ENCODE assay signal across 15 cellular contexts in the genomic region with DNA sequence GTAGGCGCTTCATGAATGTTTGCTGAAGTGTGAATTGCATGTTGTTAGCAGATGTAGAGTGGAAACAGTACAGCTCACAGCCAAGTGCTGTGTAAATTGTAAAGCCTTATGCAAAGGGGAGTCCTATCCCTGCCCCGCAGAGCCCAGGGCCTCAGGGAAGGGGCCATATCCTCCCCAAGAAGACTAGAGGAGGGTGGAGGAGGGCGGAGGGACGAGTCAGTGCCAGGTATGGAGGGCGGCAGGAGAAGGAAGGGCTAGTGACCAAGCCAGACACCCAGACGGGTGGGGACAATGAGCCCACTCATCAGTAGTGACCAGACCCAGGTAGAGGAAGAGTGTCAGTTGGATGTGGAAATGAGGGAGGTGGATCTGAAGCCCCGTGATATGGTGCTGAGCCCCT. TPM values are rescaled to one million over a fixed set of nuclear protein-coding genes. Genes with fewer than 3 reads are reported as not detected.
DNase-seq lines count a peak whose midpoint lies in the region; ATAC-seq and TF ChIP-seq lines count a peak whose summit lies in the region.
"Had no signal": no experiment of that assay in that cellular context is flagged by ENCODE, and none has a peak within 500 bp of the region (broad histone marks: within the 10 kb centered on the region; RNA-seq: fewer than 3 reads in every experiment).

No MANE protein-coding gene starts in this region.

- intact Hi-C loops in left lung (cut with DNase I) = no loop called here

- peaks cover 22 to 24% of the 10 kb centered on the region in 2 experiments for H3K4me1 Mint-ChIP-seq in H9
- H3K4me1 Mint-ChIP-seq in stimulated activated memory B cell treated with anti-CD40 and anti-IgM and Interleukin-4, amounts not matched to agents 10 μg/mL and 1 μg/mL and 100 μg/mL, for 72 hours = peaks cover 62% of the 10 kb centered on the region

- no peaks in the 10 kb centered on the region for H3K27me3 Mint-ChIP-seq in H9 (ENCODE audit: low read depth)
- no peaks in the 10 kb centered on the region for H3K27me3 Mint-ChIP-seq in stimulated activated memory B cell treated with anti-CD40 and anti-IgM and Interleukin-4, amounts not matched to agents 10 μg/mL and 1 μg/mL and 100 μg/mL, for 72 hours

- no peak overlapping the region for H3K4me3 Mint-ChIP-seq in H9
- H3K4me3 Mint-ChIP-seq in stimulated activated memory B cell treated with anti-CD40 and anti-IgM and Interleukin-4, amounts not matched to agents 10 μg/mL and 1 μg/mL and 100 μg/mL, for 72 hours = peak overlapping the region; percentile 56
- H3K4me3 Mint-ChIP-seq: activated T-cell treated with anti-CD3 and anti-CD28 coated beads, Interleukin-2, amount 50 U/mL, for 4 hours had no signal

- H3K79me1 ChIP-seq in H9 (ENCODE audit: insufficient read depth, low read depth, low read length, poor library complexity, severe bottlenecking) (no peaks in the 10 kb centered on the region), mesendoderm (ENCODE audit: low read length) (peaks cover 49% of the 10 kb centered on the region)

- H2BK15ac ChIP-seq in H9 (ENCODE audit: low read depth, low read length) = no peak overlapping the region
- H2BK15ac ChIP-seq in mesendoderm (replicated peaks; ENCODE audit: low read depth) = no peak overlapping the region

- no peaks in the 10 kb centered on the region for H3K23me2 ChIP-seq in H9 (ENCODE audit: insufficient read length, low read depth, low read length, poor library complexity, severe bottlenecking)

- no peak overlapping the region for H3K4me3 ChIP-seq in left lung
- H3K4me3 ChIP-seq in mesendoderm (ENCODE audit: low read length) = no peak overlapping the region
- H3K4me3 ChIP-seq: dorsolateral prefrontal cortex had no signal

- no peak overlapping the region for H3K14ac ChIP-seq in H9 (ENCODE audit: insufficient read depth, low read length)

- no peak overlapping the region for H3K56ac ChIP-seq in H9 (ENCODE audit: insufficient read length, low read depth, low read length)
- no peak overlapping the region for H3K56ac ChIP-seq in mesendoderm (ENCODE audit: low read length)

- WGBS in H9 (ENCODE audit: extremely low coverage, insufficient read length, low lambda C conversion rate) = no CpG with 5 or more reads among the region's 7 CpGs
- WGBS in mesendoderm (ENCODE audit: extremely low coverage, insufficient coverage, low lambda C conversion rate) = no CpG with 5 or more reads among the region's 7 CpGs

- H2AFZ ChIP-seq in H9 (ENCODE audit: low read length) = no peak overlapping the region

- H3K79me2 ChIP-seq in H9 (ENCODE audit: insufficient read depth, low read length) = no peaks in the 10 kb centered on the region; the same call in 1 of the 2 replicates
- H3K79me2 ChIP-seq in mesendoderm (ENCODE audit: control insufficient read depth, insufficient read depth, low read length) = peaks cover 12% of the 10 kb centered on the region

- H3K4me1 ChIP-seq in H9 (ENCODE audit: insufficient read depth, low read length) = no peaks in the 10 kb centered on the region
- H3K4me1 ChIP-seq in left lung = peaks cover 21 to 80% of the 10 kb centered on the region in 2 donors
- H3K4me1 ChIP-seq in mesendoderm (ENCODE audit: control insufficient read depth, low read depth, low read length) = peaks cover 2% of the 10 kb centered on the region

- H2AK5ac ChIP-seq in H9 (ENCODE audit: insufficient read length, low read length) (no peak overlapping the region), mesendoderm (ENCODE audit: low read length) (no peak overlapping the region)

- no peak overlapping the region for H3K4me2 ChIP-seq in H9 (ENCODE audit: insufficient read depth, insufficient read length, low read length)
- H3K4me2 ChIP-seq in mesendoderm (ENCODE audit: low read length) = no peak overlapping the region

- H3K9me3 ChIP-seq in H9 (ENCODE audit: control insufficient read depth, low read depth, low read length) (no peaks in the 10 kb centered on the region), left lung (no peaks in the 10 kb centered on the region)

- H2BK12ac ChIP-seq in H9 (ENCODE audit: insufficient read length, low read depth, low read length) = no peak overlapping the region

- no peaks in the 10 kb centered on the region for H4K20me1 ChIP-seq in H9 (ENCODE audit: control insufficient read depth, insufficient read depth, insufficient read length)

- no peak overlapping the region for H2BK20ac ChIP-seq in H9 (ENCODE audit: low read depth, low read length, poor library complexity, severe bottlenecking)

- H3K27me3 ChIP-seq in H9 (ENCODE audit: insufficient read depth, low read length) (no peaks in the 10 kb centered on the region), left lung (no peaks in the 10 kb centered on the region), mesendoderm (ENCODE audit: insufficient read depth, low read length, poor library complexity) (no peaks in the 10 kb centered on the region)
- H3K27me3 ChIP-seq: dorsolateral prefrontal cortex had no signal

- H3K9ac ChIP-seq in H9 (ENCODE audit: extremely low read depth, insufficient read length, low read length) (no peak overlapping the region), mesendoderm (ENCODE audit: low read length) (no peak overlapping the region)

- H4K5ac ChIP-seq in H9 (ENCODE audit: insufficient read length, low read depth, low read length) (no peak overlapping the region), mesendoderm (ENCODE audit: low read length) (no peak overlapping the region)

- no peak for TF ChIP-seq CTCF in H9 (conservative IDR thresholded peaks at IDR 0.05)
- TF ChIP-seq CTCF in VCaP (conservative IDR thresholded peaks at IDR 0.05) = no peak
- TF ChIP-seq CTCF in left lung (IDR thresholded peaks at IDR 0.05) = no peak

- H3K18ac ChIP-seq in H9 (ENCODE audit: insufficient read length, low read depth, low read length) (peak overlapping the region; percentile 16), mesendoderm (ENCODE audit: low read length) (no peak overlapping the region)

- peaks cover 0 to 5% of the 10 kb centered on the region in 2 donors for H3K36me3 ChIP-seq in left lung
- no peaks in the 10 kb centered on the region for H3K36me3 ChIP-seq in mesendoderm (ENCODE audit: control insufficient read depth, insufficient read depth, low read length)

- H3K23ac ChIP-seq in H9 (ENCODE audit: insufficient read length, low read depth, low read length) (no peak overlapping the region), mesendoderm (ENCODE audit: low read length) (no peak overlapping the region)

- H2BK5ac ChIP-seq in H9 (ENCODE audit: insufficient read length, low read length) (no peak overlapping the region), mesendoderm (ENCODE audit: low read length) (no peak overlapping the region)

- peak overlapping the region in 1 of 3 experiments; percentile 75; a peak in 2 of 7 replicates for H3K27ac Mint-ChIP-seq in H9
- H3K27ac Mint-ChIP-seq in stimulated activated memory B cell treated with anti-CD40 and anti-IgM and Interleukin-4, amounts not matched to agents 10 μg/mL and 1 μg/mL and 100 μg/mL, for 72 hours = peak overlapping the region; percentile 99

- ATAC-seq in left lung = peak; percentile 24
- ATAC-seq in stimulated activated memory B cell treated with anti-CD40 and anti-IgM and Interleukin-4, amounts not matched to agents 10 μg/mL and 1 μg/mL and 100 μg/mL, for 72 hours = no peak
- ATAC-seq: activated T-cell treated with anti-CD3 and anti-CD28 coated beads, Interleukin-2, amount 50 U/mL, for 4 hours had no signal

- H4K8ac ChIP-seq in H9 (replicated peaks; ENCODE audit: insufficient read length, low read depth, low read length) (no peak overlapping the region), mesendoderm (ENCODE audit: low read depth, low read length) (no peak overlapping the region)

- no peak overlapping the region for H3K27ac ChIP-seq in H9 (ENCODE audit: insufficient read length, low read depth, low read length)
- peak overlapping the region; percentile 96 for H3K27ac ChIP-seq in VCaP
- H3K27ac ChIP-seq in left lung = peak overlapping the region; percentile 57 to 80
- H3K27ac ChIP-seq in mesendoderm (ENCODE audit: low read depth, low read length) = no peak overlapping the region

- no peak overlapping the region for H4K91ac ChIP-seq in H9 (ENCODE audit: insufficient read length, low read depth, low read length)

- H3K9me3 Mint-ChIP-seq in H9 = no peaks in the 10 kb centered on the region
- no peaks in the 10 kb centered on the region for H3K9me3 Mint-ChIP-seq in stimulated activated memory B cell treated with anti-CD40 and anti-IgM and Interleukin-4, amounts not matched to agents 10 μg/mL and 1 μg/mL and 100 μg/mL, for 72 hours
- H3K9me3 Mint-ChIP-seq: activated T-cell treated with anti-CD3 and anti-CD28 coated beads, Interleukin-2, amount 50 U/mL, for 4 hours had no signal

- DNase-seq in H9 (no peak), left lung (no peak), NAMALWA (ENCODE audit: low spot score) (no peak), mesendoderm (no peak), Ammon's horn (ENCODE audit: low spot score) (no peak)
- DNase-seq: activated CD4-positive, alpha-beta T cell treated with anti-CD3 and anti-CD28 coated beads for 1 hour; activated T-cell treated with anti-CD3 and anti-CD28 coated beads, Interleukin-2, amount 50 U/mL, for 4 hours; amygdala; dorsolateral prefrontal cortex; foreskin melanocyte; NCI-H2171; stimulated activated CD4-positive, alpha-beta T cell treated with anti-CD3 and anti-CD28 coated beads, Interleukin-4, amount 100 ng/mL, for 24 hours; stimulated activated naive CD4-positive, alpha-beta T cell treated with Interleukin-2 at 50 U/mL for 16 hours had no signal

- H3T11ph ChIP-seq in H9 (ENCODE audit: low read length) = no peak overlapping the region

- H2BK120ac ChIP-seq in H9 (ENCODE audit: low read depth, low read length, poor library complexity, severe bottlenecking) (no peak overlapping the region), mesendoderm (ENCODE audit: low read depth, low read length) (no peak overlapping the region)

- no peak overlapping the region for H3K4ac ChIP-seq in H9 (ENCODE audit: low read depth, low read length)
- H3K4ac ChIP-seq in mesendoderm (ENCODE audit: low read depth, low read length) = no peak overlapping the region

- no peaks in the 10 kb centered on the region; a peak in 1 of 7 replicates for H3K36me3 Mint-ChIP-seq in H9 (ENCODE audit: insufficient read depth in 1 of 3, low read depth in 3 of 3)
- peaks cover 15% of the 10 kb centered on the region for H3K36me3 Mint-ChIP-seq in stimulated activated memory B cell treated with anti-CD40 and anti-IgM and Interleukin-4, amounts not matched to agents 10 μg/mL and 1 μg/mL and 100 μg/mL, for 72 hours

RNA-seq across cellular contexts. Expression of a gene that starts 45.2 kb away (rescaled TPM):
- total RNA-seq in H9 (2021) (40.7 and 42.8 TPM in 2 replicates), left lung (10 to 100 TPM; 46.2 to 53.7 TPM)
- 51.0 TPM for polyA plus RNA-seq in mesendoderm (2013, experiment 1 of 2)
- polyA plus RNA-seq in mesendoderm (2013, experiment 2 of 2) = 54.6 TPM

RNA-seq across cellular contexts. Expression of a gene that starts 56.0 kb away (rescaled TPM):
- total RNA-seq in H9 (2021) (57.7 and 62.5 TPM in 2 replicates), left lung (10 to 100 TPM; 92.7 to 95.3 TPM)
- 18.1 TPM for polyA plus RNA-seq in mesendoderm (2013, experiment 1 of 2)
- 18.5 TPM for polyA plus RNA-seq in mesendoderm (2013, experiment 2 of 2)

Comparison
In these comparisons a context has a peak if more than half of its experiments do, and no peak if none do; other contexts are left out.
1. H3K27ac ChIP-seq: peak in VCaP (single experiment) and left lung (2 of 2); none in H9 (single experiment) and mesendoderm (single experiment).